ENCODE assay signal across 8 cellular contexts in the genomic region with DNA sequence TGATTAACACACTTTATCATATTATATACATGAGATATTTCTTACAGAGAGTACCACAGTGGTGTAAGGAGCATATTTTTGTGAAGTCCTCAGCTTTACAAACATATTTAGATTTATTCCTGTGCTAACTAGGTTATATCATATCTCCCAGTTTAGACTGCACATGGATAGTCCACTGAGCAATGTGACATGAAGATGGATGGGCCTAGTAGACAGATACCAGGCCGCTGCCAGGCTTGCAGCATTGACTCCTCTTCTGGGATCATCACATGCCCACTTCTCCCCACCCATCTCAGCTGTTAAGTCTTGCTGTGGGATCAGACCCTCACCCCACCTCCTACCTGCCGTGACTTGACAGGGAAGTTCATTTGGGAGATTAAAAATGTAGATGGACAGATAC.
"Had no signal": no experiment of that assay in that cellular context is flagged by ENCODE, and none has a peak within 500 bp of the region (broad histone marks: within the 10 kb centered on the region; RNA-seq: fewer than 3 reads in every experiment).

No MANE protein-coding gene starts in this region.

- H3K27ac Mint-ChIP-seq: GM23338, H9 had no signal

- H3K9me3 Mint-ChIP-seq: GM23338, H9 had no signal

- H3K4me3 Mint-ChIP-seq: GM23338, H9 had no signal

- H3K4me2 ChIP-seq: GM23338 had no signal

- DNase-seq: H9, HCEC 1CT, KG1 had no signal

- H2AFZ ChIP-seq: GM23338 had no signal

- H3K4me3 ChIP-seq: GM23338, K562 had no signal

- ATAC-seq: GM23338, K562 had no signal

- FAIRE-seq: H1, H54, HTR-8/SVneo, K562 had no signal
